ENCODE assay signal across 20 cellular contexts in genomic region chr16:2938206-2938605, GRCh38. TPM values are rescaled to one million over a fixed set of nuclear protein-coding genes. Genes with fewer than 3 reads are reported as not detected.
A peak's percentile ranks its signal among the peaks of the same experiment; 100 is the strongest.
DNase-seq lines count a peak whose midpoint lies in the region; ATAC-seq and TF ChIP-seq lines count a peak whose summit lies in the region.
"Had no signal": no experiment of that assay in that cellular context is flagged by ENCODE, and none has a peak within 500 bp of the region (broad histone marks: within the 10 kb centered on the region; RNA-seq: fewer than 3 reads in every experiment).

No MANE protein-coding gene starts in this region.

- no peak overlapping the region for H3K18ac ChIP-seq in neuronal stem cell (ENCODE audit: low read length)

- H3K23ac ChIP-seq in neuronal stem cell (ENCODE audit: low read depth, low read length, poor library complexity): no peak overlapping the region

- H3K4me3 ChIP-seq in H7 (ENCODE audit: insufficient read depth, low read depth, low read length): no peak overlapping the region
- no peak overlapping the region for H3K4me3 ChIP-seq in neuronal stem cell (ENCODE audit: low read length in 2 of 2)
- H3K4me3 ChIP-seq in WERI-Rb-1 (ENCODE audit: low read depth, low read length): no peak overlapping the region
- H3K4me3 ChIP-seq: A549, GM12878 had no signal

- peak overlapping the region; percentile 38 for H3K14ac ChIP-seq in neuronal stem cell (ENCODE audit: low read length)

- H3K27ac Mint-ChIP-seq in progenitor cell of endocrine pancreas: no peak overlapping the region
- H3K27ac Mint-ChIP-seq: B cell; CD4-positive, alpha-beta T cell; CD8-positive, alpha-beta T cell had no signal

- H3K4me3 Mint-ChIP-seq in progenitor cell of endocrine pancreas (ENCODE audit: low read depth): no peak overlapping the region
- H3K4me3 Mint-ChIP-seq: B cell; CD4-positive, alpha-beta T cell; CD8-positive, alpha-beta T cell had no signal

- no peak for TF ChIP-seq CTCF in WERI-Rb-1 (IDR thresholded peaks at IDR 0.05; ENCODE audit: low read depth, low read length)
- TF ChIP-seq CTCF in progenitor cell of endocrine pancreas (IDR thresholded peaks at IDR 0.05; ENCODE audit: unreplicated experiment): no peak

- H2BK15ac ChIP-seq in neuronal stem cell (ENCODE audit: low read length): no peak overlapping the region

- WGBS in neuronal stem cell (ENCODE audit: extremely low coverage in 2 of 2, insufficient read length in 2 of 2, insufficient replicate concordance in 1 of 2), 2 donors: no CpG with 5 or more reads among the region's 12 CpGs

- no peaks in the 10 kb centered on the region for H3K27me3 ChIP-seq in H7 (ENCODE audit: control insufficient read depth, insufficient read depth, low read length)
- H3K27me3 ChIP-seq in neuronal stem cell (ENCODE audit: control insufficient read depth in 3 of 3, insufficient read depth in 3 of 3, low read depth in 1 of 3, low read length in 3 of 3): no peaks in the 10 kb centered on the region
- no peaks in the 10 kb centered on the region for H3K27me3 ChIP-seq in WERI-Rb-1 (ENCODE audit: insufficient read depth, low read depth, severe bottlenecking)

- no peaks in the 10 kb centered on the region for H3K4me1 Mint-ChIP-seq in progenitor cell of endocrine pancreas (ENCODE audit: low read depth)
- H3K4me1 Mint-ChIP-seq: B cell had no signal

- no peaks in the 10 kb centered on the region for H3K4me1 ChIP-seq in neuronal stem cell (ENCODE audit: control insufficient read depth in 2 of 2, insufficient read depth in 1 of 2, low read depth in 1 of 2, low read length in 2 of 2)
- H3K4me1 ChIP-seq: A549, Caco-2 had no signal

- H2AFZ ChIP-seq in neuronal stem cell (ENCODE audit: low read length): no peak overlapping the region

- peak; percentile 41 for DNase-seq in NCI-H146 (lab: John Stamatoyannopoulos, UW)
- DNase-seq in NCI-H146 treated with DMSO at 0.1 percent for 48 hours (lab: John Stamatoyannopoulos, UW; ENCODE audit: unreplicated experiment): no peak
- DNase-seq in H7: peak; percentile 35
- DNase-seq in neuronal stem cell (ENCODE audit: low spot score): no peak
- no peak for DNase-seq in WERI-Rb-1
- DNase-seq in progenitor cell of endocrine pancreas (ENCODE audit: low spot score, unreplicated experiment): no peak
- DNase-seq: AML-193; Caco-2; Calu3; CD4-positive, alpha-beta T cell; CD8-positive, alpha-beta T cell; DMS79 treated with DMSO at 0.1 percent for 48 hours; GDM1 had no signal

- H3K4ac ChIP-seq in neuronal stem cell (ENCODE audit: low read length): no peak overlapping the region

- H2BK12ac ChIP-seq in neuronal stem cell (ENCODE audit: low read length): no peak overlapping the region

- H3K36me3 ChIP-seq in H7 (replicated peaks; ENCODE audit: control insufficient read depth, insufficient read depth, low read length) (peaks cover 2% of the 10 kb centered on the region), neuronal stem cell (replicated peaks in 1 of 2; ENCODE audit: control insufficient read depth in 2 of 2, insufficient read depth in 2 of 2, low read length in 2 of 2) (peaks cover 5 to 66% of the 10 kb centered on the region in 2 donors), WERI-Rb-1 (peaks cover 52% of the 10 kb centered on the region)

- no peaks in the 10 kb centered on the region for H3K27me3 Mint-ChIP-seq in progenitor cell of endocrine pancreas
- H3K27me3 Mint-ChIP-seq: B cell; CD4-positive, alpha-beta T cell had no signal

- no peaks in the 10 kb centered on the region for H3K9me3 ChIP-seq in neuronal stem cell (replicated peaks in 1 of 2; ENCODE audit: control insufficient read depth in 2 of 2, insufficient read depth in 1 of 2, low read depth in 1 of 2, low read length in 2 of 2)
- H3K9me3 ChIP-seq in WERI-Rb-1 (ENCODE audit: severe bottlenecking): no peaks in the 10 kb centered on the region
- H3K9me3 ChIP-seq: A549, Caco-2 had no signal

- no peak overlapping the region for H3K4me2 ChIP-seq in neuronal stem cell (ENCODE audit: insufficient read depth, low read length, poor library complexity, severe bottlenecking)
- H3K4me2 ChIP-seq: A549 had no signal

- no peak for ATAC-seq in GM19395 (IDR thresholded peaks at IDR 0.05; ENCODE audit: unreplicated experiment)
- ATAC-seq: A549; CD8-positive, alpha-beta T cell; GM12878 had no signal

- no peaks in the 10 kb centered on the region for H3K9me3 Mint-ChIP-seq in progenitor cell of endocrine pancreas (ENCODE audit: low read depth)
- H3K9me3 Mint-ChIP-seq: CD4-positive, alpha-beta T cell; CD8-positive, alpha-beta T cell had no signal

- H2AK5ac ChIP-seq in neuronal stem cell (ENCODE audit: low read depth, low read length): no peak overlapping the region

- H3K36me3 Mint-ChIP-seq in progenitor cell of endocrine pancreas (ENCODE audit: insufficient read depth): peaks cover 8% of the 10 kb centered on the region

- H3K79me1 ChIP-seq in neuronal stem cell (ENCODE audit: low read depth, low read length): no peaks in the 10 kb centered on the region

- no peak overlapping the region for H2BK120ac ChIP-seq in neuronal stem cell (ENCODE audit: low read depth, low read length)

- H2BK5ac ChIP-seq in neuronal stem cell (ENCODE audit: low read length): no peak overlapping the region

- no peak overlapping the region for H3K27ac ChIP-seq in neuronal stem cell (replicated peaks; ENCODE audit: low read length)
- no peak overlapping the region for H3K27ac ChIP-seq in WERI-Rb-1
- H3K27ac ChIP-seq: 22Rv1, A549, C4-2B had no signal

- H4K8ac ChIP-seq in neuronal stem cell (ENCODE audit: low read depth, low read length): no peak overlapping the region

- H4K91ac ChIP-seq in neuronal stem cell (ENCODE audit: low read depth, low read length, poor library complexity): no peak overlapping the region

- H3K9ac ChIP-seq in neuronal stem cell (ENCODE audit: low read depth, low read length, poor library complexity): no peak overlapping the region

RNA-seq across cellular contexts. Expression of gene KREMEN2, which starts 25.9 kb away (rescaled TPM):
- 17.6 and 20.9 TPM in 2 replicates for total RNA-seq in H7 (2014; rRNA removed; shearing (Covaris generic))
- 3.8 TPM for polyA plus RNA-seq in neuronal stem cell (2013, experiment 1 of 2)
- 3.9 TPM for polyA plus RNA-seq in neuronal stem cell (2013, experiment 2 of 2)
- total RNA-seq in progenitor cell of endocrine pancreas: 0.31 and 0.47 TPM in 2 replicates
- total RNA-seq: Calu3; CD4-positive, alpha-beta T cell; CD8-positive, alpha-beta T cell had no signal
- polyA plus RNA-seq: BJ had no signal

RNA-seq across cellular contexts. Expression of gene FLYWCH1, which starts 26.5 kb away (rescaled TPM):
- total RNA-seq in H7 (2014; rRNA removed; shearing (Covaris generic)): 22.7 and 33.5 TPM in 2 replicates
- 8.3 TPM for polyA plus RNA-seq in neuronal stem cell (2013, experiment 1 of 2)
- 8.3 TPM for polyA plus RNA-seq in neuronal stem cell (2013, experiment 2 of 2)
- 19.5 and 20.7 TPM in 2 replicates for total RNA-seq in progenitor cell of endocrine pancreas

RNA-seq across cellular contexts. Expression of gene PAQR4, which starts 30.9 kb away (rescaled TPM):
- total RNA-seq in H7 (2014; rRNA removed; shearing (Covaris generic)): 62.6 and 65.6 TPM in 2 replicates
- polyA plus RNA-seq in neuronal stem cell (2013, experiment 1 of 2): 17.5 TPM
- 16.7 TPM for polyA plus RNA-seq in neuronal stem cell (2013, experiment 2 of 2)
- 13.0 and 13.1 TPM in 2 replicates for total RNA-seq in progenitor cell of endocrine pancreas

RNA-seq across cellular contexts. Expression of gene PKMYT1, which starts 42.0 kb away (rescaled TPM):
- 85.4 and 94.0 TPM in 2 replicates for total RNA-seq in H7 (2014; rRNA removed; shearing (Covaris generic))
- 28.8 TPM for polyA plus RNA-seq in neuronal stem cell (2013, experiment 1 of 2)
- 28.3 TPM for polyA plus RNA-seq in neuronal stem cell (2013, experiment 2 of 2)
- 33.7 and 36.5 TPM in 2 replicates for total RNA-seq in progenitor cell of endocrine pancreas

RNA-seq across cellular contexts. Expression of gene FLYWCH2, which starts 55.2 kb away (rescaled TPM):
- 55.2 and 94.1 TPM in 2 replicates for total RNA-seq in H7 (2014; rRNA removed; shearing (Covaris generic))
- polyA plus RNA-seq in neuronal stem cell (2013, experiment 1 of 2): 25.5 TPM
- 24.0 TPM for polyA plus RNA-seq in neuronal stem cell (2013, experiment 2 of 2)
- total RNA-seq in progenitor cell of endocrine pancreas: 26.3 and 26.9 TPM in 2 replicates

Comparison
In these comparisons a context has a peak if more than half of its experiments do, and no peak if none do; other contexts are left out.
1. DNase-seq: peak in NCI-H146 (single experiment) and H7 (single experiment); none in NCI-H146 treated with DMSO at 0.1 percent for 48 hours (single experiment), neuronal stem cell (single experiment), WERI-Rb-1 (single experiment) and progenitor cell of endocrine pancreas (single experiment).
2. RNA of gene KREMEN2, which starts 25.9 kb away (total RNA-seq): 17.6 to 20.9 TPM in H7; 0.31 to 0.47 TPM in progenitor cell of endocrine pancreas; every median in the first group is over 10 times any median in the second.